ENCODE assay signal across 8 cellular contexts in the genomic region with DNA sequence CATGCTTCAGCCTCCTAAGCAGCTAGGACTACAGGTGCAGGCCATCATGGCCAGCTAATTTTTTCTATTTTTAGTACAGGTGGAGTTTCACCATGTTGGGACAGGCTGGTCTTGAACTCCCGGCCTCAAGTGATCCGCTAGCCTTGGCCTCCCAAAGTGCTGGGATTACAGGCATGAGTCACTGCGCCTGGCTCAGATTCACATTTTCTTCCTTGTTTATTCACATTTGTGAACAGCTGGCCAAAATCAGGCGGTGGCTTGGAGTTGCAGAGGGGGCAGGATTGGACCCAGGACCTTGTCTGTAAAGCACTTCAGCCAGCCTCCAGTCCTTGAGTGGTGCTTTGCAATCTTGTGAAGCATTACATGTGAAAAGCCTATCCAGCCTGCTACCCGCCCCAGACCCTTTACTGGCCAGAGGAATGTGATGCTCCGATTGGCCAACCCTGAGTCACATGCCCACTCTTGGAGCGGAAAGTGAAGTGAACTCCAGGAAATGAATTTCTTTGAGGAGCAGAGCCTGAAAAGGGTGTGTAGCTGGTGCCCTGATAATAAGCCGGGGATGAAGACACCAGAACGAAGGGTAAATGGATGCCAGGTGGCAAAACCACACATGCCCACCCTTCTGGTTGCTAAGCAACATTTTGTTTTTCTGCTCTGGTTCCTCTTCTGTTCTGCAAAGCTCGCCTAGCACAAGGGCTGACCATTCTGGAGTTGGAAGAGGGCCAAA.
A peak's percentile ranks its signal among the peaks of the same experiment; 100 is the strongest.
DNase-seq lines count a peak whose midpoint lies in the region; ATAC-seq and TF ChIP-seq lines count a peak whose summit lies in the region.

No MANE protein-coding gene starts in this region.

- H2AFZ ChIP-seq in OCI-LY7 (ENCODE audit: low read length): no peak overlapping the region; the same call in 1 of the 2 replicates

- peak overlapping the region; percentile 41 for H3K4me2 ChIP-seq in OCI-LY7 (ENCODE audit: low read length)

- H3K27ac Mint-ChIP-seq in glutamatergic neuron (ENCODE audit: unreplicated experiment): no peak overlapping the region

- CTCF ChIA-PET in OCI-LY7 (lab: Charles Lee; ENCODE audit: unreplicated experiment): no interaction called here

- DNase-seq in DMS53 (lab: John Stamatoyannopoulos, UW) (peak; percentile 95), OCI-LY7 (ENCODE audit: low spot score) (peak; percentile 69), epithelial cell of prostate (ENCODE audit: low read depth, low spot score) (peak; percentile 56), mucosa of descending colon (peak; percentile 49 to 74 (median 71)), glutamatergic neuron (no peak)
- DNase-seq in Jurkat, Clone E6-1 (ENCODE audit: low read depth, low spot score): peak; percentile 84
- DNase-seq in activated CD4-positive, alpha-beta T cell treated with anti-CD3 and anti-CD28 coated beads for 1 hour: no peak
- DNase-seq in activated CD8-positive, alpha-beta memory T cell treated with anti-CD3 and anti-CD28 coated beads, Interleukin-2, amount 50 U/mL, for 4 hours: no peak

- no peak for TF ChIP-seq CTCF in OCI-LY7 (conservative IDR thresholded peaks at IDR 0.05; ENCODE audit: low read length)
- no peak for TF ChIP-seq CTCF in mucosa of descending colon (IDR thresholded peaks at IDR 0.05)
- no peak for TF ChIP-seq CTCF in glutamatergic neuron (IDR thresholded peaks at IDR 0.05; ENCODE audit: partially characterized antibody, unreplicated experiment)

- H3K27ac ChIP-seq in OCI-LY7 (ENCODE audit: low read depth, low read length, poor library complexity, severe bottlenecking) (no peak overlapping the region), epithelial cell of prostate (no peak overlapping the region)

- POLR2A ChIA-PET in OCI-LY7 (lab: Charles Lee): interaction anchor here (0.7 to 2.0 kb wide), 5 partner anchors 9 to 188 kb away, joined by 3 to 6 read pairs (median 4); no protein-coding TSS in a partner anchor

- no peaks in the 10 kb centered on the region for H4K20me1 ChIP-seq in OCI-LY7 (ENCODE audit: insufficient read depth, low read length)

- intact Hi-C loops in OCI-LY7 (cut with micrococcal nuclease; ENCODE audit: unreplicated experiment) (no loop called here), mucosa of descending colon (cut with DNase I, micrococcal nuclease) (no loop called here)

- H3K4me1 ChIP-seq in OCI-LY7 (ENCODE audit: insufficient read depth, low read length, poor library complexity, severe bottlenecking) (peaks cover 71% of the 10 kb centered on the region), mucosa of descending colon (ENCODE audit: low read depth) (no peaks in the 10 kb centered on the region)

- H3K4me3 ChIP-seq in Jurkat, Clone E6-1 (ENCODE audit: low read length): peak overlapping the region; percentile 9
- no peak overlapping the region for H3K4me3 ChIP-seq in OCI-LY7 (ENCODE audit: low read depth, low read length, poor library complexity, severe bottlenecking)
- no peak overlapping the region for H3K4me3 ChIP-seq in mucosa of descending colon

- ATAC-seq in mucosa of descending colon: peak; percentile 80

- no peaks in the 10 kb centered on the region for H3K36me3 Mint-ChIP-seq in glutamatergic neuron (ENCODE audit: unreplicated experiment)

- H3K9me3 Mint-ChIP-seq in glutamatergic neuron (ENCODE audit: unreplicated experiment): no peaks in the 10 kb centered on the region

- H3K9me3 ChIP-seq in OCI-LY7 (ENCODE audit: low read length): no peaks in the 10 kb centered on the region
- no peaks in the 10 kb centered on the region for H3K9me3 ChIP-seq in mucosa of descending colon

- no peak overlapping the region for H3K4me3 Mint-ChIP-seq in glutamatergic neuron (ENCODE audit: unreplicated experiment)

- H3K36me3 ChIP-seq in OCI-LY7 (ENCODE audit: insufficient read depth, low read length): no peaks in the 10 kb centered on the region
- H3K36me3 ChIP-seq in mucosa of descending colon (ENCODE audit: low read depth): no peaks in the 10 kb centered on the region

- H3K4me1 Mint-ChIP-seq in glutamatergic neuron (ENCODE audit: low read depth, unreplicated experiment): peaks cover 6% of the 10 kb centered on the region

- no peaks in the 10 kb centered on the region for H3K27me3 Mint-ChIP-seq in glutamatergic neuron (ENCODE audit: unreplicated experiment)

- no peaks in the 10 kb centered on the region for H3K79me2 ChIP-seq in OCI-LY7 (ENCODE audit: insufficient read depth, low read depth, low read length)

- no TSS peak for BruUV-seq in OCI-LY7 (replicated peaks; lab: Mats Ljungman, UMichigan)

- no peaks in the 10 kb centered on the region for H3K9me2 ChIP-seq in OCI-LY7 (ENCODE audit: insufficient read depth, low read length)

Comparison
In these comparisons a context has a peak if more than half of its experiments do, and no peak if none do; other contexts are left out.
1. DNase-seq: peak in DMS53 (single experiment), Jurkat, Clone E6-1 (single experiment), OCI-LY7 (single experiment), epithelial cell of prostate (single experiment) and mucosa of descending colon (3 of 3); none in glutamatergic neuron (single experiment), activated CD4-positive, alpha-beta T cell treated with anti-CD3 and anti-CD28 coated beads for 1 hour (single experiment) and activated CD8-positive, alpha-beta memory T cell treated with anti-CD3 and anti-CD28 coated beads, Interleukin-2, amount 50 U/mL, for 4 hours (single experiment).